Comparison of ENCODE assay signal across 2 cellular contexts in the genomic region with DNA sequence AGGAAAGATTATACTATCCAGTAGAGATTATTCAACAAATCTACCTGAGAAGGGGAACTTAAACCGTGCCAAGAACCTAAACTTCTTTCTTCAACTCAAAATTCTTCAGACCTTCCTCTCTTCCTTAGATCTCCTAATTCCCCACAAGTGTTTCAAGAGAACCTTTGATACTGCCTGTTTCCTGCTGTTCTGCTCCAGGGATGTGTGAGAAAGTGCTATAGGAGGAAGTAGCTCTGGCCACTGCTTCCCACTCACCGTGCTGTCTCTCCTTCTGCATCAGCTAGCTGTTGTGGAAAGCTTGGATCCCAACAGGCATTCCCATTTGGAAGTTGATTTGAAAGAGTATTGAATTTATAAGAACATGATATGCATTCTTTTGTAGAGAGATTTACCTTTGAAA.
A peak's percentile ranks its signal among the peaks of the same experiment; 100 is the strongest.
TF ChIP-seq lines count a peak whose summit lies in the region.

No MANE protein-coding gene starts in this region.

TF ChIP-seq in HEK293, 187 proteins besides CTCF, POLR2A, EP300 and RAD21:
- TF ChIP-seq, protein P1, sequence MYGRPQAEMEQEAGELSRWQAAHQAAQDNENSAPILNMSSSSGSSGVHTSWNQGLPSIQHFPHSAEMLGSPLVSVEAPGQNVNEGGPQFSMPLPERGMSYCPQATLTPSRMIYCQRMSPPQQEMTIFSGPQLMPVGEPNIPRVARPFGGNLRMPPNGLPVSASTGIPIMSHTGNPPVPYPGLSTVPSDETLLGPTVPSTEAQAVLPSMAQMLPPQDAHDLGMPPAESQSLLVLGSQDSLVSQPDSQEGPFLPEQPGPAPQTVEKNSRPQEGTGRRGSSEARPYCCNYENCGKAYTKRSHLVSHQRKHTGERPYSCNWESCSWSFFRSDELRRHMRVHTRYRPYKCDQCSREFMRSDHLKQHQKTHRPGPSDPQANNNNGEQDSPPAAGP (tag by site-specific recombination; IDR thresholded peaks at IDR 0.05) = no peak
- TF ChIP-seq ZSCAN23 (tag by site-specific recombination; IDR thresholded peaks at IDR 0.05) = no peak
- TF ChIP-seq, protein P2, sequence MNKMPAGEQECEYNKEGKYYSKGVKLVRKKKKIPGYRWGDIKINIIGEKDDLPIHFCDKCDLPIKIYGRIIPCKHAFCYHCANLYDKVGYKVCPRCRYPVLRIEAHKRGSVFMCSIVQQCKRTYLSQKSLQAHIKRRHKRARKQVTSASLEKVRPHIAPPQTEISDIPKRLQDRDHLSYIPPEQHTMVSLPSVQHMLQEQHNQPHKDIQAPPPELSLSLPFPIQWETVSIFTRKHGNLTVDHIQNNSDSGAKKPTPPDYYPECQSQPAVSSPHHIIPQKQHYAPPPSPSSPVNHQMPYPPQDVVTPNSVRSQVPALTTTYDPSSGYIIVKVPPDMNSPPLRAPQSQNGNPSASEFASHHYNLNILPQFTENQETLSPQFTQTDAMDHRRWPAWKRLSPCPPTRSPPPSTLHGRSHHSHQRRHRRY (tag by site-specific recombination; IDR thresholded peaks at IDR 0.05) = no peak
- TF ChIP-seq, protein P3, sequence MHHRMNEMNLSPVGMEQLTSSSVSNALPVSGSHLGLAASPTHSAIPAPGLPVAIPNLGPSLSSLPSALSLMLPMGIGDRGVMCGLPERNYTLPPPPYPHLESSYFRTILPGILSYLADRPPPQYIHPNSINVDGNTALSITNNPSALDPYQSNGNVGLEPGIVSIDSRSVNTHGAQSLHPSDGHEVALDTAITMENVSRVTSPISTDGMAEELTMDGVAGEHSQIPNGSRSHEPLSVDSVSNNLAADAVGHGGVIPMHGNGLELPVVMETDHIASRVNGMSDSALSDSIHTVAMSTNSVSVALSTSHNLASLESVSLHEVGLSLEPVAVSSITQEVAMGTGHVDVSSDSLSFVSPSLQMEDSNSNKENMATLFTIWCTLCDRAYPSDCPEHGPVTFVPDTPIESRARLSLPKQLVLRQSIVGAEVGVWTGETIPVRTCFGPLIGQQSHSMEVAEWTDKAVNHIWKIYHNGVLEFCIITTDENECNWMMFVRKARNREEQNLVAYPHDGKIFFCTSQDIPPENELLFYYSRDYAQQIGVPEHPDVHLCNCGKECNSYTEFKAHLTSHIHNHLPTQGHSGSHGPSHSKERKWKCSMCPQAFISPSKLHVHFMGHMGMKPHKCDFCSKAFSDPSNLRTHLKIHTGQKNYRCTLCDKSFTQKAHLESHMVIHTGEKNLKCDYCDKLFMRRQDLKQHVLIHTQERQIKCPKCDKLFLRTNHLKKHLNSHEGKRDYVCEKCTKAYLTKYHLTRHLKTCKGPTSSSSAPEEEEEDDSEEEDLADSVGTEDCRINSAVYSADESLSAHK (tag by site-specific recombination; IDR thresholded peaks at IDR 0.05) = peak; percentile 74

TF ChIP-seq in HepG2, 621 proteins besides CTCF, POLR2A, EP300 and RAD21:
- TF ChIP-seq, protein P4, sequence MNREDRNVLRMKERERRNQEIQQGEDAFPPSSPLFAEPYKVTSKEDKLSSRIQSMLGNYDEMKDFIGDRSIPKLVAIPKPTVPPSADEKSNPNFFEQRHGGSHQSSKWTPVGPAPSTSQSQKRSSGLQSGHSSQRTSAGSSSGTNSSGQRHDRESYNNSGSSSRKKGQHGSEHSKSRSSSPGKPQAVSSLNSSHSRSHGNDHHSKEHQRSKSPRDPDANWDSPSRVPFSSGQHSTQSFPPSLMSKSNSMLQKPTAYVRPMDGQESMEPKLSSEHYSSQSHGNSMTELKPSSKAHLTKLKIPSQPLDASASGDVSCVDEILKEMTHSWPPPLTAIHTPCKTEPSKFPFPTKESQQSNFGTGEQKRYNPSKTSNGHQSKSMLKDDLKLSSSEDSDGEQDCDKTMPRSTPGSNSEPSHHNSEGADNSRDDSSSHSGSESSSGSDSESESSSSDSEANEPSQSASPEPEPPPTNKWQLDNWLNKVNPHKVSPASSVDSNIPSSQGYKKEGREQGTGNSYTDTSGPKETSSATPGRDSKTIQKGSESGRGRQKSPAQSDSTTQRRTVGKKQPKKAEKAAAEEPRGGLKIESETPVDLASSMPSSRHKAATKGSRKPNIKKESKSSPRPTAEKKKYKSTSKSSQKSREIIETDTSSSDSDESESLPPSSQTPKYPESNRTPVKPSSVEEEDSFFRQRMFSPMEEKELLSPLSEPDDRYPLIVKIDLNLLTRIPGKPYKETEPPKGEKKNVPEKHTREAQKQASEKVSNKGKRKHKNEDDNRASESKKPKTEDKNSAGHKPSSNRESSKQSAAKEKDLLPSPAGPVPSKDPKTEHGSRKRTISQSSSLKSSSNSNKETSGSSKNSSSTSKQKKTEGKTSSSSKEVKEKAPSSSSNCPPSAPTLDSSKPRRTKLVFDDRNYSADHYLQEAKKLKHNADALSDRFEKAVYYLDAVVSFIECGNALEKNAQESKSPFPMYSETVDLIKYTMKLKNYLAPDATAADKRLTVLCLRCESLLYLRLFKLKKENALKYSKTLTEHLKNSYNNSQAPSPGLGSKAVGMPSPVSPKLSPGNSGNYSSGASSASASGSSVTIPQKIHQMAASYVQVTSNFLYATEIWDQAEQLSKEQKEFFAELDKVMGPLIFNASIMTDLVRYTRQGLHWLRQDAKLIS (CRISPR knock-in tag; IDR thresholded peaks at IDR 0.05) = no peak
- TF ChIP-seq, protein P5, sequence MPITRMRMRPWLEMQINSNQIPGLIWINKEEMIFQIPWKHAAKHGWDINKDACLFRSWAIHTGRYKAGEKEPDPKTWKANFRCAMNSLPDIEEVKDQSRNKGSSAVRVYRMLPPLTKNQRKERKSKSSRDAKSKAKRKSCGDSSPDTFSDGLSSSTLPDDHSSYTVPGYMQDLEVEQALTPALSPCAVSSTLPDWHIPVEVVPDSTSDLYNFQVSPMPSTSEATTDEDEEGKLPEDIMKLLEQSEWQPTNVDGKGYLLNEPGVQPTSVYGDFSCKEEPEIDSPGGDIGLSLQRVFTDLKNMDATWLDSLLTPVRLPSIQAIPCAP (CRISPR knock-in tag; IDR thresholded peaks at IDR 0.05; ENCODE audit: low read depth) = no peak
- TF ChIP-seq GATAD2A (CRISPR knock-in tag; IDR thresholded peaks at IDR 0.05) (no peak), MTF2 (CRISPR knock-in tag; IDR thresholded peaks at IDR 0.05; ENCODE audit: borderline replicate concordance) (no peak), MYC (CRISPR knock-in tag; IDR thresholded peaks at IDR 0.05; ENCODE audit: borderline replicate concordance) (no peak), ZBTB1 (CRISPR knock-in tag; IDR thresholded peaks at IDR 0.05; ENCODE audit: borderline replicate concordance) (no peak), ARID2 (CRISPR knock-in tag; IDR thresholded peaks at IDR 0.05; ENCODE audit: borderline replicate concordance) (no peak), CC2D1A (CRISPR knock-in tag; IDR thresholded peaks at IDR 0.05) (no peak), ZNF7 (CRISPR knock-in tag; IDR thresholded peaks at IDR 0.05) (no peak), HDAC1 (CRISPR knock-in tag; IDR thresholded peaks at IDR 0.05) (no peak), ZNF180 (CRISPR knock-in tag; IDR thresholded peaks at IDR 0.05; ENCODE audit: borderline replicate concordance, low read depth) (no peak), ZNF720 (CRISPR knock-in tag; IDR thresholded peaks at IDR 0.05) (no peak), ARHGAP35 (CRISPR knock-in tag; IDR thresholded peaks at IDR 0.05; ENCODE audit: borderline replicate concordance) (no peak), ZNF557 (CRISPR knock-in tag; IDR thresholded peaks at IDR 0.05) (no peak), DR1 (CRISPR knock-in tag; IDR thresholded peaks at IDR 0.05) (no peak), ZNF460 (CRISPR knock-in tag; IDR thresholded peaks at IDR 0.05; ENCODE audit: borderline replicate concordance) (no peak), TRIM24 (CRISPR knock-in tag; IDR thresholded peaks at IDR 0.05) (no peak)
- TF ChIP-seq, protein P6, sequence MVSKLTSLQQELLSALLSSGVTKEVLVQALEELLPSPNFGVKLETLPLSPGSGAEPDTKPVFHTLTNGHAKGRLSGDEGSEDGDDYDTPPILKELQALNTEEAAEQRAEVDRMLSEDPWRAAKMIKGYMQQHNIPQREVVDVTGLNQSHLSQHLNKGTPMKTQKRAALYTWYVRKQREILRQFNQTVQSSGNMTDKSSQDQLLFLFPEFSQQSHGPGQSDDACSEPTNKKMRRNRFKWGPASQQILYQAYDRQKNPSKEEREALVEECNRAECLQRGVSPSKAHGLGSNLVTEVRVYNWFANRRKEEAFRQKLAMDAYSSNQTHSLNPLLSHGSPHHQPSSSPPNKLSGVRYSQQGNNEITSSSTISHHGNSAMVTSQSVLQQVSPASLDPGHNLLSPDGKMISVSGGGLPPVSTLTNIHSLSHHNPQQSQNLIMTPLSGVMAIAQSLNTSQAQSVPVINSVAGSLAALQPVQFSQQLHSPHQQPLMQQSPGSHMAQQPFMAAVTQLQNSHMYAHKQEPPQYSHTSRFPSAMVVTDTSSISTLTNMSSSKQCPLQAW (CRISPR knock-in tag; IDR thresholded peaks at IDR 0.05) = no peak
- TF ChIP-seq, protein P7, sequence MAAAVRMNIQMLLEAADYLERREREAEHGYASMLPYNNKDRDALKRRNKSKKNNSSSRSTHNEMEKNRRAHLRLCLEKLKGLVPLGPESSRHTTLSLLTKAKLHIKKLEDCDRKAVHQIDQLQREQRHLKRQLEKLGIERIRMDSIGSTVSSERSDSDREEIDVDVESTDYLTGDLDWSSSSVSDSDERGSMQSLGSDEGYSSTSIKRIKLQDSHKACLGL (CRISPR knock-in tag; IDR thresholded peaks at IDR 0.05) = no peak
TF ChIP-seq in HepG2: peak in this region for 0.
